Comparison of ENCODE assay signal across 18 cellular contexts in the genomic region with DNA sequence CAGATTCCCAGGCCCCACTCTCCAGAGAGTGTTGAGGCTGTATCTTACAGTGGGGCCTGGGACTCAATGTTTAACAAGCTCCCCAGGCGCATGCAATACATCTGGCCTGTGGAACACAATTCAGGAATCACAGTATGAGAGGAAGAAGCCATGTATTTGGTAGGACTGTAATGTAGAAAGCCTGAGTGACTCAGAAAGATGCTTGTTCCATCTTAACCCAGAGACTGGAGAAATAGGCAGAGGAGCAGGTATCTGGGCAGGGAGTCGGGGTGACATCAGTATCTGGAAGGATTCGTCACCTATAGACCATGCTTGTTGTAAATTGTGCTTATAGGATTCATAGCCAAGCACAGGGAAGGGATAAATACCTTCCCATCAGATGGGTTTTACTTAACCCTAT.
DNase-seq lines count a peak whose midpoint lies in the region; FAIRE-seq and TF ChIP-seq lines count a peak whose summit lies in the region.
"Had no signal": no experiment of that assay in that cellular context is flagged by ENCODE, and none has a peak within 500 bp of the region (broad histone marks: within the 10 kb centered on the region; RNA-seq: fewer than 3 reads in every experiment).

No MANE protein-coding gene starts in this region.

- H3K4me1 ChIP-seq in HUES64 (ENCODE audit: insufficient read depth, low read length) (peaks cover 41% of the 10 kb centered on the region), keratinocyte (ENCODE audit: control insufficient read depth, extremely low read depth, insufficient read depth, low read length) (peaks cover 41% of the 10 kb centered on the region), Karpas-422 (ENCODE audit: low read length) (no peaks in the 10 kb centered on the region), stomach (peaks cover 0 to 5% (median 0%) of the 10 kb centered on the region in 4 donors)
- H3K4me1 ChIP-seq: testis had no signal

- peak; percentile 23 for DNase-seq in Daoy (ENCODE audit: low read depth)
- peak; percentile 11 for DNase-seq in amniotic epithelial cell (ENCODE audit: low read depth)
- DNase-seq in keratinocyte (ENCODE audit: low read depth, low spot score) = peak; percentile 54
- DNase-seq in NCI-H526 treated with DMSO at 0.1 percent for 48 hours (lab: John Stamatoyannopoulos, UW) = no peak
- no peak for DNase-seq in Karpas-422
- no peak for DNase-seq in stomach
- DNase-seq in activated CD8-positive, alpha-beta memory T cell treated with anti-CD3 and anti-CD28 coated beads, Interleukin-2, amount 50 U/mL, for 4 hours = no peak
- DNase-seq: activated CD4-positive, alpha-beta T cell treated with anti-CD3 and anti-CD28 coated beads, Interleukin-2, amount 50 U/mL, for 4 hours; DMS153; left colon; midbrain; NCI-H1417; NCI-H524 treated with DMSO at 0.1 percent for 48 hours; SHP77; stimulated activated CD4-positive, alpha-beta T cell treated with anti-CD3 and anti-CD28 coated beads, Interleukin-1b, Interleukin-23, amount 100 ng/mL, for 48 hours; testis had no signal

- WGBS in HUES64 = 66% methylated on average over 3 of the region's 3 CpGs
- 87 to 97% (median 90%) methylated on average over 3 of the region's 3 CpGs for WGBS in stomach, 5 donors

- H3K79me2 ChIP-seq in keratinocyte (ENCODE audit: control insufficient read depth, insufficient read depth, low read length) (no peaks in the 10 kb centered on the region), Karpas-422 (ENCODE audit: low read length) (no peaks in the 10 kb centered on the region)

- H2AFZ ChIP-seq in keratinocyte (ENCODE audit: control insufficient read depth, low read length) (no peak overlapping the region), Karpas-422 (ENCODE audit: low read length) (no peak overlapping the region)

- H3K9me2 ChIP-seq in Karpas-422 (replicated peaks; ENCODE audit: insufficient read depth, low read length) = no peaks in the 10 kb centered on the region

- H3K4me2 ChIP-seq in keratinocyte (ENCODE audit: control insufficient read depth, extremely low read depth, insufficient read depth, low read depth, low read length) (peak overlapping the region; percentile 41), Karpas-422 (ENCODE audit: low read depth, low read length, poor library complexity, severe bottlenecking) (no peak overlapping the region)

- H3K4me3 ChIP-seq in HUES64 (ENCODE audit: low read length) (no peak overlapping the region), keratinocyte (ENCODE audit: control insufficient read depth in 2 of 3, extremely low read depth in 1 of 3, insufficient read depth in 2 of 3, low read depth in 1 of 3, low read length in 3 of 3) (no peak overlapping the region), Karpas-422 (ENCODE audit: low read length) (no peak overlapping the region), stomach (no peak overlapping the region)
- H3K4me3 ChIP-seq: testis had no signal

- H3K27me3 ChIP-seq in HUES64 (ENCODE audit: insufficient read depth, low read length) (no peaks in the 10 kb centered on the region), keratinocyte (ENCODE audit: control insufficient read depth, extremely low read depth, insufficient read depth, low read length) (no peaks in the 10 kb centered on the region), Karpas-422 (ENCODE audit: low read length) (no peaks in the 10 kb centered on the region), stomach (peaks cover 0 to 3% (median 0%) of the 10 kb centered on the region in 3 donors)
- H3K27me3 ChIP-seq: testis had no signal

- TF ChIP-seq EP300 in stomach (IDR thresholded peaks at IDR 0.05) = no peak

- H3K9me3 ChIP-seq in HUES64 (ENCODE audit: insufficient read depth, low read depth, low read length) (no peaks in the 10 kb centered on the region), keratinocyte (ENCODE audit: control insufficient read depth, low read depth, low read length) (no peaks in the 10 kb centered on the region), Karpas-422 (ENCODE audit: low read length) (no peaks in the 10 kb centered on the region), stomach (no peaks in the 10 kb centered on the region)
- H3K9me3 ChIP-seq: testis had no signal

- dilution Hi-C loops in keratinocyte (cut with MboI; ENCODE audit: extremely low pct_ligation_motif_present, low sequenced_read_pairs) = no loop called here

- no peaks in the 10 kb centered on the region for H3K36me3 ChIP-seq in HUES64 (ENCODE audit: insufficient read depth, low read length)
- no peaks in the 10 kb centered on the region for H3K36me3 ChIP-seq in keratinocyte (ENCODE audit: control insufficient read depth in 2 of 2, extremely low read depth in 1 of 2, insufficient read depth in 2 of 2, low read length in 2 of 2)
- no peaks in the 10 kb centered on the region for H3K36me3 ChIP-seq in Karpas-422 (ENCODE audit: insufficient read depth, low read length)
- H3K36me3 ChIP-seq in stomach = no peaks in the 10 kb centered on the region

- no peaks in the 10 kb centered on the region for H4K20me1 ChIP-seq in keratinocyte (ENCODE audit: control insufficient read depth, extremely low read depth, insufficient read depth, low read length)
- H4K20me1 ChIP-seq in Karpas-422 (ENCODE audit: insufficient read depth, low read depth, low read length) = no peaks in the 10 kb centered on the region

- intact Hi-C loops in stomach (cut with DNase I; ENCODE audit: low total_unique reads) = no loop called here

- FAIRE-seq in keratinocyte (lab: Jason Lieb, UNC) = peak; percentile 70
- FAIRE-seq: GM12892 had no signal

- TF ChIP-seq POLR2A in stomach (IDR thresholded peaks at IDR 0.05) = no peak

- H3K9ac ChIP-seq in HUES64 (ENCODE audit: low read depth, low read length) = no peak overlapping the region
- no peak overlapping the region for H3K9ac ChIP-seq in keratinocyte (ENCODE audit: control insufficient read depth, extremely low read depth, insufficient read depth, low read length)
- H3K9ac ChIP-seq in Karpas-422 (ENCODE audit: low read length) = no peak overlapping the region

- H3K9me1 ChIP-seq in keratinocyte (ENCODE audit: control insufficient read depth, extremely low read depth, insufficient read depth, low read length) = no peaks in the 10 kb centered on the region

- peak overlapping the region; percentile 82 for H3K27ac ChIP-seq in HUES64 (ENCODE audit: low read depth, low read length)
- H3K27ac ChIP-seq in keratinocyte (ENCODE audit: control insufficient read depth, insufficient read depth, low read length) = peak overlapping the region; percentile 23
- H3K27ac ChIP-seq in Karpas-422 (ENCODE audit: low read length) = no peak overlapping the region
- H3K27ac ChIP-seq in stomach = no peak overlapping the region
- H3K27ac ChIP-seq: testis had no signal

- no peak for TF ChIP-seq CTCF in keratinocyte (optimal IDR thresholded peaks at IDR 0.05 in 1 of 3, IDR thresholded peaks at IDR 0.05 in 1 of 3, conservative IDR thresholded peaks at IDR 0.05 in 1 of 3; ENCODE audit: extremely low read depth in 1 of 3, insufficient read depth in 2 of 3, low read length in 3 of 3)
- TF ChIP-seq CTCF in stomach (IDR thresholded peaks at IDR 0.05) = no peak

Comparison
In these comparisons a context has a peak if more than half of its experiments do, and no peak if none do; other contexts are left out.
1. DNase-seq: peak in Daoy (single experiment), amniotic epithelial cell (single experiment) and keratinocyte (single experiment); none in NCI-H526 treated with DMSO at 0.1 percent for 48 hours (single experiment), Karpas-422 (single experiment), stomach (single experiment) and activated CD8-positive, alpha-beta memory T cell treated with anti-CD3 and anti-CD28 coated beads, Interleukin-2, amount 50 U/mL, for 4 hours (single experiment).
2. H3K27ac ChIP-seq: peak in HUES64 (single experiment) and keratinocyte (single experiment); none in Karpas-422 (single experiment) and stomach (0 of 5).